ENCODE assay signal across 22 cellular contexts in the genomic region with DNA sequence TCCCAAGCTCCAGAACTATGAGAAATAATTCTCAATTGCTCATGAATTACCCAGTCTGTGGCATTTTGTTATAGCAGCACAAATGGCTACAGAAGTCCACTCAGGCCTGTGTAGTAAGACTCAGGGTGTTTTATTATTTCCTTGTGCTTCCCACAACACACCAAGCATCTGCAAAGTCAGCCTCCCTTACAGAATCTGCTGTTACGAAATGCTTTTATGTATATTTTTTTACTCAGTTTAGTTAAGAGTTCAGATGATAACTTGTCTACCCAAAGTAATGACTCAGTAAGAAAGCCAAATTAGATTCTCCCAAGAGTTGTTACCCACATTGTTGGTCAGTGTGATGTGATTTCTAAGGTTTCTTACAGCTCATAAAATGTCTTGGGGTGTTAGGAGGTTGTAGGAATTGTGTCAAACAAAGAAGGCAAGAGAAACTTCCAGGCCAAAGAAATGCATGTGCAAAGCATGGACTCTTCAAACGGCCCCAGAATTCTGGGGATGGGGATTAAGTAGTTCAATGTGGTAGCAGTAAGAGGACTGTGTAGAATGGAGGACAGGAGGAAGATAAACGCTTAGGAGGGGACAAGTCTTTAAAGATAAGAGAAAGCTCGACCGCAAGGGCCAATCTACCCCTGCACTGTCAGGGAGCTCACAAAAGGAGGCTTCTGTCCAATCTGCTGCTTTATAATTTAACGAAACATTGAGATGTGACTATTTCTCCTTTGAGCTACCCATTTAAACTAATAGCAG. TPM values are rescaled to one million over a fixed set of nuclear protein-coding genes. Genes with fewer than 3 reads are reported as not detected.
DNase-seq lines count a peak whose midpoint lies in the region; ATAC-seq and TF ChIP-seq lines count a peak whose summit lies in the region.
"Had no signal": no experiment of that assay in that cellular context is flagged by ENCODE, and none has a peak within 500 bp of the region (broad histone marks: within the 10 kb centered on the region; RNA-seq: fewer than 3 reads in every experiment).

No MANE protein-coding gene starts in this region.

- no peaks in the 10 kb centered on the region for H3K36me3 ChIP-seq in PC-9 (ENCODE audit: low read depth)
- no peaks in the 10 kb centered on the region for H3K36me3 ChIP-seq in mesenchymal stem cell (ENCODE audit: control insufficient read depth in 1 of 2, insufficient read depth in 2 of 2, low read depth in 1 of 2, low read length in 2 of 2)
- H3K36me3 ChIP-seq: right atrium auricular region, SJSA1, upper lobe of left lung had no signal

- no peak overlapping the region for H2BK5ac ChIP-seq in mesenchymal stem cell (ENCODE audit: low read depth, low read length, poor library complexity, severe bottlenecking)

- no peak overlapping the region for H3K27ac Mint-ChIP-seq in activated naive CD8-positive, alpha-beta T cell treated with anti-CD3 and anti-CD28 coated beads for 36 hours
- no peak overlapping the region for H3K27ac Mint-ChIP-seq in CD14-positive monocyte
- H3K27ac Mint-ChIP-seq: activated CD4-positive, alpha-beta T cell treated with anti-CD3 and anti-CD28 coated beads for 36 hours; H9; IgD-negative memory B cell; stimulated activated naive CD8-positive, alpha-beta T cell treated with anti-CD3 and anti-CD28 coated beads, Interleukin-15, Interleukin-2, amounts not matched to agents 100 ng/mL and 50 ng/mL, for 24 hours had no signal

- no peaks in the 10 kb centered on the region for H3K79me2 ChIP-seq in PC-9 (ENCODE audit: low read depth)

- no peaks in the 10 kb centered on the region for H3K4me1 Mint-ChIP-seq in activated naive CD8-positive, alpha-beta T cell treated with anti-CD3 and anti-CD28 coated beads for 36 hours
- no peaks in the 10 kb centered on the region for H3K4me1 Mint-ChIP-seq in CD14-positive monocyte
- H3K4me1 Mint-ChIP-seq: activated CD4-positive, alpha-beta T cell treated with anti-CD3 and anti-CD28 coated beads for 36 hours; IgD-negative memory B cell had no signal

- H3K9ac ChIP-seq in mesenchymal stem cell (ENCODE audit: low read length), result no peak overlapping the region

- peaks cover 9% of the 10 kb centered on the region for H3K9me3 Mint-ChIP-seq in activated naive CD8-positive, alpha-beta T cell treated with anti-CD3 and anti-CD28 coated beads for 36 hours
- H3K9me3 Mint-ChIP-seq in CD14-positive monocyte, result peaks cover 0 to 9% (median 4%) of the 10 kb centered on the region in 7 donors
- H3K9me3 Mint-ChIP-seq: stimulated activated naive CD8-positive, alpha-beta T cell treated with anti-CD3 and anti-CD28 coated beads, Interleukin-15, Interleukin-2, amounts not matched to agents 100 ng/mL and 50 ng/mL, for 24 hours had no signal

- TF ChIP-seq CTCF in PC-9 (conservative IDR thresholded peaks at IDR 0.05), result no peak
- no peak for TF ChIP-seq CTCF in cardiac fibroblast (IDR thresholded peaks at IDR 0.05; ENCODE audit: low read depth, low read length)
- no peak for TF ChIP-seq CTCF in CD14-positive monocyte (IDR thresholded peaks at IDR 0.05)

- peak overlapping the region in 1 of 2 experiments; percentile 17 for H3K18ac ChIP-seq in mesenchymal stem cell (ENCODE audit: low read depth in 1 of 2, low read length in 2 of 2)

- H3F3A ChIP-seq in PC-9 (ENCODE audit: insufficient read depth, low read depth), result peaks cover 22% of the 10 kb centered on the region

- no peak overlapping the region for H2BK15ac ChIP-seq in mesenchymal stem cell (ENCODE audit: low read depth, poor library complexity, severe bottlenecking)

- CTCF ChIA-PET in PC-9 (lab: Charles Lee), result no interaction called here

- DNase-seq in CMK (ENCODE audit: low read depth) (peak; percentile 52), PC-9 (no peak), cardiac fibroblast (ENCODE audit: low read depth in 2 of 2) (peak; percentile 51 to 78), mesenchymal stem cell (peak; percentile 59), CD14-positive monocyte (ENCODE audit: low spot score) (no peak)
- DNase-seq in activated naive CD8-positive, alpha-beta T cell treated with anti-CD3 and anti-CD28 coated beads for 36 hours, result no peak
- DNase-seq in activated CD4-positive, alpha-beta T cell treated with anti-CD3 and anti-CD28 coated beads for 1 hour, result no peak
- DNase-seq: activated CD4-positive, alpha-beta T cell treated with anti-CD3 and anti-CD28 coated beads for 36 hours; activated effector memory CD4-positive, alpha-beta T cell treated with Interleukin-2 at 50 U/mL for 16 hours; amygdala; Caco-2; glutamatergic neuron; H9; NCI-H2081; NCI-H510A; upper lobe of left lung had no signal

- no peak overlapping the region for H3K14ac ChIP-seq in mesenchymal stem cell (ENCODE audit: low read length in 2 of 2)

- peaks cover 37% of the 10 kb centered on the region for H3K4me1 ChIP-seq in PC-9 (replicated peaks; ENCODE audit: insufficient read depth)
- peaks cover 4% of the 10 kb centered on the region for H3K4me1 ChIP-seq in mesenchymal stem cell (ENCODE audit: control insufficient read depth, insufficient read depth, low read depth, low read length)
- H3K4me1 ChIP-seq: right atrium auricular region, upper lobe of left lung had no signal

- no peak for ATAC-seq in GM19455 (IDR thresholded peaks at IDR 0.05; ENCODE audit: unreplicated experiment)
- ATAC-seq: activated CD4-positive, alpha-beta T cell treated with anti-CD3 and anti-CD28 coated beads for 36 hours had no signal

- H3K79me1 ChIP-seq in mesenchymal stem cell (replicated peaks; ENCODE audit: low read length, poor library complexity, severe bottlenecking), result no peaks in the 10 kb centered on the region

- H4K8ac ChIP-seq in mesenchymal stem cell (ENCODE audit: low read length), result peak overlapping the region; percentile 33

- H3K27me3 ChIP-seq in PC-9 (ENCODE audit: insufficient read depth, low read depth) (no peaks in the 10 kb centered on the region), mesenchymal stem cell (ENCODE audit: control insufficient read depth in 1 of 2, insufficient read depth in 1 of 2, low read length in 2 of 2) (no peaks in the 10 kb centered on the region)
- H3K27me3 ChIP-seq: right atrium auricular region, SJSA1, upper lobe of left lung had no signal

- no peak overlapping the region for H2AK5ac ChIP-seq in mesenchymal stem cell (ENCODE audit: low read length, severe bottlenecking)

- H2BK120ac ChIP-seq in mesenchymal stem cell (ENCODE audit: low read depth, low read length), result peak overlapping the region; percentile 58

- WGBS in mesenchymal stem cell, result 83% methylated on average over 5 of the region's 6 CpGs

- peak overlapping the region; percentile 58 for H3K27ac ChIP-seq in PC-9
- H3K27ac ChIP-seq in mesenchymal stem cell (ENCODE audit: low read length, poor library complexity, severe bottlenecking), result no peak overlapping the region
- H3K27ac ChIP-seq: HL-60, right atrium auricular region, SJSA1, upper lobe of left lung had no signal

- no peaks in the 10 kb centered on the region for H4K20me1 ChIP-seq in PC-9 (ENCODE audit: insufficient read depth)

- no peak overlapping the region for H4K91ac ChIP-seq in mesenchymal stem cell (ENCODE audit: low read length)

- H3K23ac ChIP-seq in mesenchymal stem cell (ENCODE audit: low read length in 2 of 2), result no peak overlapping the region

- H3K9me2 ChIP-seq in PC-9 (ENCODE audit: insufficient read depth), result no peaks in the 10 kb centered on the region

- POLR2A ChIA-PET in PC-9 (lab: Charles Lee; ENCODE audit: unreplicated experiment), result interaction anchor here (0.9 kb wide), 1 partner anchor 18 kb away, joined by 10 read pairs; no protein-coding TSS in a partner anchor

- intact Hi-C loops in PC-9 (cut with micrococcal nuclease; ENCODE audit: unreplicated experiment) (loop anchor here (1.0 kb wide), 1 partner anchor 16 kb away; no protein-coding TSS in a partner anchor), CD14-positive monocyte (cut with micrococcal nuclease) (no loop called here)

- H2BK12ac ChIP-seq in mesenchymal stem cell (ENCODE audit: low read length in 2 of 2), result no peak overlapping the region

- H3K9me3 ChIP-seq in PC-9 (ENCODE audit: insufficient read depth, low read depth) (peaks cover 6% of the 10 kb centered on the region; the same call in 1 of the 2 replicates), mesenchymal stem cell (ENCODE audit: control insufficient read depth, low read length) (peaks cover 11% of the 10 kb centered on the region)
- H3K9me3 ChIP-seq: Caco-2 had no signal

- H3K36me3 Mint-ChIP-seq in activated naive CD8-positive, alpha-beta T cell treated with anti-CD3 and anti-CD28 coated beads for 36 hours, result no peaks in the 10 kb centered on the region
- H3K36me3 Mint-ChIP-seq in CD14-positive monocyte, result no peaks in the 10 kb centered on the region
- H3K36me3 Mint-ChIP-seq: IgD-negative memory B cell had no signal

- peak overlapping the region; percentile 26 for H3K4me2 ChIP-seq in PC-9
- no peak overlapping the region for H3K4me2 ChIP-seq in mesenchymal stem cell (ENCODE audit: low read length, poor library complexity, severe bottlenecking)

- H3K4me3 Mint-ChIP-seq in activated naive CD8-positive, alpha-beta T cell treated with anti-CD3 and anti-CD28 coated beads for 36 hours, result no peak overlapping the region
- H3K4me3 Mint-ChIP-seq in CD14-positive monocyte, result no peak overlapping the region
- H3K4me3 Mint-ChIP-seq: activated CD4-positive, alpha-beta T cell treated with anti-CD3 and anti-CD28 coated beads for 36 hours; H9; stimulated activated naive CD8-positive, alpha-beta T cell treated with anti-CD3 and anti-CD28 coated beads, Interleukin-15, Interleukin-2, amounts not matched to agents 100 ng/mL and 50 ng/mL, for 24 hours had no signal

- no TSS peak for BruUV-seq in PC-9 (replicated peaks; lab: Mats Ljungman, UMichigan)

- no peak overlapping the region for H3K4ac ChIP-seq in mesenchymal stem cell (ENCODE audit: low read depth in 1 of 2, low read length in 2 of 2)

- H2AFZ ChIP-seq in PC-9 (no peak overlapping the region), mesenchymal stem cell (ENCODE audit: low read depth, low read length) (no peak overlapping the region)

- no peaks in the 10 kb centered on the region for H3K27me3 Mint-ChIP-seq in activated naive CD8-positive, alpha-beta T cell treated with anti-CD3 and anti-CD28 coated beads for 36 hours
- H3K27me3 Mint-ChIP-seq in CD14-positive monocyte (ENCODE audit: low read depth in 3 of 3), result peaks cover 2 to 4% (median 2%) of the 10 kb centered on the region in 3 donors

- no peak overlapping the region for H3K4me3 ChIP-seq in PC-9
- H3K4me3 ChIP-seq in cardiac fibroblast (replicated peaks in 1 of 2; ENCODE audit: low read depth in 2 of 2, low read length in 2 of 2), result no peak overlapping the region
- H3K4me3 ChIP-seq in mesenchymal stem cell (ENCODE audit: insufficient read depth in 1 of 2, low read depth in 1 of 2, low read length in 2 of 2), result no peak overlapping the region
- H3K4me3 ChIP-seq: right atrium auricular region, SJSA1, upper lobe of left lung had no signal

RNA-seq across cellular contexts. Expression of a gene that starts 35.4 kb away (rescaled TPM):
- total RNA-seq in PC-9 (2021), result 29.1 and 40.4 TPM in 2 replicates
- 19.8 TPM for polyA plus RNA-seq in mesenchymal stem cell (2013, experiment 1 of 2)
- 20.0 TPM for polyA plus RNA-seq in mesenchymal stem cell (2013, experiment 2 of 2)
- 10 to 100 TPM; 19.2 to 21.0 TPM for total RNA-seq in activated naive CD8-positive, alpha-beta T cell treated with anti-CD3 and anti-CD28 coated beads for 36 hours
- 10 to 100 TPM; 20.7 to 36.4 TPM for polyA plus RNA-seq in CD14-positive monocyte

Comparison
In these comparisons a context has a peak if more than half of its experiments do, and no peak if none do; other contexts are left out.
1. DNase-seq: peak in CMK (single experiment), cardiac fibroblast (2 of 2) and mesenchymal stem cell (single experiment); none in PC-9 (0 of 2), activated naive CD8-positive, alpha-beta T cell treated with anti-CD3 and anti-CD28 coated beads for 36 hours (single experiment), CD14-positive monocyte (single experiment) and activated CD4-positive, alpha-beta T cell treated with anti-CD3 and anti-CD28 coated beads for 1 hour (single experiment).